In the genomic region with DNA sequence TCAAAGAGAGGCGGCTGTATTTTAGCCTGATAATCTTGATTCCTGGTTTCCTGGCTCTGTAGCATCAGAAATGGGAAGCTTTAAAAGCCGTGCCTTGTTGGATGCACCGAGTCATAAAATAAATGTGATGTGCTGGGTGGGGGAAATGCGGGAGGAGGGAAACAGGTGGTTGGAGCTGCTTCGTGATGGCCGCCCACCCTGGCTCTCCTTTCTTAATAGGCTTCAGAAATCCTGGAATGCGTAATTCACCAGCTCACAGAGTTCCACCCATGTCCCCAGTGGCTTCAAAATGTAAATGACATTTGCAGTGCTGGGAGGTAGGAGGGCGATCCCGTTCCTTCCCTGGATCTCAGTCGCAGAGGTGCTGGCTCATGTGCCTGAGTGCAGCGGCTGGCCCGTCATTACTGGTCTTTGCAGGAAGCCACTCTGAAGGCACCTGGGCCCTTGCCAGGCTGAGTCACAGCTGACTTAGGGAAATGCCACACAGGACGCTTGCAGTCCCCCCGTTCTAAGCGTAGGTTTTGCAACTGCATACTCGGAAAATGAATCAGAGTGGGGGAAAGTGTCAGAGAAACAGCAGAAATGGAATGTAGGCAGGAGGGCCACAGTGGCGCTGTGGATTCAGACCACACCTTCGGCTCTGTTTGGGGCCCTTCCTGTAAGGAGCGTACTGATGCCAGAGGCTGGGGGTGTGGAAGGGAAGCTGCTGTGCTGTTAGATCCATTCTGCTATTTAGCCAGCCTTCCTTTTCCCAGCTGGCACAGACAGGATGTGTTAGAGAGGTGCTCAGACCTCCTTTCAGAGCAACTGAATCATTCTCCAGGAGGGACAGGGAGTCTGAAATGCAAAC, we compare ENCODE assay signal across 1 cellular context.
TF ChIP-seq lines count a peak whose summit lies in the region.

No MANE protein-coding gene starts in this region.

TF ChIP-seq in HepG2, 621 proteins besides CTCF, POLR2A, EP300 and RAD21 (continued from another document and continues in another):
- TF ChIP-seq ZBTB4 (CRISPR knock-in tag; IDR thresholded peaks at IDR 0.05; ENCODE audit: borderline replicate concordance) (peak; percentile 46; the same call in 1 of the 2 replicates), KMT2B (CRISPR knock-in tag; IDR thresholded peaks at IDR 0.05) (peak; percentile 44; the same call in 1 of the 2 replicates), KAT8 (CRISPR knock-in tag; IDR thresholded peaks at IDR 0.05) (no peak), KLF11 (CRISPR knock-in tag; IDR thresholded peaks at IDR 0.05) (no peak), SMYD3 (CRISPR knock-in tag; IDR thresholded peaks at IDR 0.05) (no peak), ELF1 (CRISPR knock-in tag; IDR thresholded peaks at IDR 0.05) (0 out of 2 replicates have a peak, but pooled peaks have one; percentile 50), SMAD3 (CRISPR knock-in tag; IDR thresholded peaks at IDR 0.05) (peak; percentile 37; the same call in 1 of the 2 replicates), IRF9 (CRISPR knock-in tag; IDR thresholded peaks at IDR 0.05; ENCODE audit: borderline replicate concordance) (no peak), CENPT (CRISPR knock-in tag; IDR thresholded peaks at IDR 0.05; ENCODE audit: low read depth) (no peak), DR1 (CRISPR knock-in tag; IDR thresholded peaks at IDR 0.05) (no peak), ARID3A (IDR thresholded peaks at IDR 0.05; ENCODE audit: low read depth, low read length) (no peak), THAP11 (CRISPR knock-in tag; IDR thresholded peaks at IDR 0.05) (peak; percentile 48; the same call in 1 of the 2 replicates), MAX (IDR thresholded peaks at IDR 0.05) (peak; percentile 70), JUND (CRISPR knock-in tag; IDR thresholded peaks at IDR 0.05) (peak; percentile 88), AGO2 (optimal IDR thresholded peaks at IDR 0.05; ENCODE audit: low read depth, low read length) (no peak), ZBTB25 (CRISPR knock-in tag; IDR thresholded peaks at IDR 0.05) (peak; percentile 79), PCBP1 (IDR thresholded peaks at IDR 0.05; ENCODE audit: borderline replicate concordance, low read depth, low read length) (no peak), POLR2G (IDR thresholded peaks at IDR 0.05; ENCODE audit: low read depth, low read length) (peak; percentile 50), ZNF768 (CRISPR knock-in tag; IDR thresholded peaks at IDR 0.05) (peak; percentile 47), ZMYM4 (CRISPR knock-in tag; IDR thresholded peaks at IDR 0.05) (no peak), SMC3 (IDR thresholded peaks at IDR 0.05; ENCODE audit: low read length) (peak; percentile 20; the same call in 1 of the 2 replicates), MAFG (CRISPR knock-in tag; IDR thresholded peaks at IDR 0.05) (peak; percentile 74; the same call in 1 of the 2 replicates), RFX1 (IDR thresholded peaks at IDR 0.05) (no peak), NFKBIZ (CRISPR knock-in tag; IDR thresholded peaks at IDR 0.05) (0 out of 2 replicates have a peak, but pooled peaks have one; percentile 30), SNAI1 (CRISPR knock-in tag; IDR thresholded peaks at IDR 0.05; ENCODE audit: borderline replicate concordance) (0 out of 2 replicates have a peak, but pooled peaks have one; percentile 49), ZGPAT (CRISPR knock-in tag; IDR thresholded peaks at IDR 0.05) (peak; percentile 78), ZNF83 (CRISPR knock-in tag; IDR thresholded peaks at IDR 0.05; ENCODE audit: borderline replicate concordance) (no peak), PRDM15 (CRISPR knock-in tag; IDR thresholded peaks at IDR 0.05) (no peak)
- TF ChIP-seq, protein P1, sequence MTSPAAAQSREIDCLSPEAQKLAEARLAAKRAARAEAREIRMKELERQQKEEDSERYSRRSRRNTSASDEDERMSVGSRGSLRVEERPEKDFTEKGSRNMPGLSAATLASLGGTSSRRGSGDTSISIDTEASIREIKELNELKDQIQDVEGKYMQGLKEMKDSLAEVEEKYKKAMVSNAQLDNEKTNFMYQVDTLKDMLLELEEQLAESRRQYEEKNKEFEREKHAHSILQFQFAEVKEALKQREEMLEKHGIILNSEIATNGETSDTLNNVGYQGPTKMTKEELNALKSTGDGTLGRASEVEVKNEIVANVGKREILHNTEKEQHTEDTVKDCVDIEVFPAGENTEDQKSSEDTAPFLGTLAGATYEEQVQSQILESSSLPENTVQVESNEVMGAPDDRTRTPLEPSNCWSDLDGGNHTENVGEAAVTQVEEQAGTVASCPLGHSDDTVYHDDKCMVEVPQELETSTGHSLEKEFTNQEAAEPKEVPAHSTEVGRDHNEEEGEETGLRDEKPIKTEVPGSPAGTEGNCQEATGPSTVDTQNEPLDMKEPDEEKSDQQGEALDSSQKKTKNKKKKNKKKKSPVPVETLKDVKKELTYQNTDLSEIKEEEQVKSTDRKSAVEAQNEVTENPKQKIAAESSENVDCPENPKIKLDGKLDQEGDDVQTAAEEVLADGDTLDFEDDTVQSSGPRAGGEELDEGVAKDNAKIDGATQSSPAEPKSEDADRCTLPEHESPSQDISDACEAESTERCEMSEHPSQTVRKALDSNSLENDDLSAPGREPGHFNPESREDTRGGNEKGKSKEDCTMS (CRISPR knock-in tag; conservative IDR thresholded peaks at IDR 0.05), result no peak
- TF ChIP-seq, protein P2, sequence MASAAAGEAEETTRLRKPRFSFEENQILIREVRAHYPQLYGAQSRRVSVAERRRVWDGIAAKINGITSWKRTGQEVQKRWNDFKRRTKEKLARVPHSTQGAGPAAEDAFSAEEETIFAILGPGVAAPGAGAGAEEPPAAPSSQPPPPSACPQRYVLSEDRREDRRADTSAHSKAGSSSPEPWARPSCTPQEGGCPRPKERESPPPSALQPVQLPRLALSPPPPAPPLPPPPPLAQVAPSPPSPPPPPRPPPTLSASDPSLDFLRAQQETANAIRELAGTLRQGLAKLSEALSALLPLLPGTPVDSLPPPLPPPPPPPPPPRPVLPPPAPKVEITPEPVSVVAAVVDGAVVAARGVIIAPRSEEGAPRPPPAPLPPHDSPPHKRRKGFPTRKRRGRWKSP (CRISPR knock-in tag; IDR thresholded peaks at IDR 0.05), result no peak
